In genomic region chr17:38911731-38912081, GRCh38 we compare ENCODE assay signal across 8 cellular contexts. TPM values are rescaled to one million over a fixed set of nuclear protein-coding genes. Genes with fewer than 3 reads are reported as not detected.
"Had no signal": no experiment of that assay in that cellular context is flagged by ENCODE, and none has a peak within 500 bp of the region (broad histone marks: within the 10 kb centered on the region; RNA-seq: fewer than 3 reads in every experiment).

No MANE protein-coding gene starts in this region.

RNA-seq across cellular contexts. Expression of gene FBXO47, which starts 55.5 kb away (rescaled TPM):
- total RNA-seq: bronchial epithelial cell, endothelial cell of umbilical vein, foreskin keratinocyte, mammary epithelial cell, smooth muscle cell, T-cell had no signal
- polyA plus RNA-seq: endothelial cell of umbilical vein, foreskin keratinocyte, mammary epithelial cell, SK-N-SH, smooth muscle cell, thymus had no signal
